ENCODE assay signal across 9 cellular contexts in the genomic region with DNA sequence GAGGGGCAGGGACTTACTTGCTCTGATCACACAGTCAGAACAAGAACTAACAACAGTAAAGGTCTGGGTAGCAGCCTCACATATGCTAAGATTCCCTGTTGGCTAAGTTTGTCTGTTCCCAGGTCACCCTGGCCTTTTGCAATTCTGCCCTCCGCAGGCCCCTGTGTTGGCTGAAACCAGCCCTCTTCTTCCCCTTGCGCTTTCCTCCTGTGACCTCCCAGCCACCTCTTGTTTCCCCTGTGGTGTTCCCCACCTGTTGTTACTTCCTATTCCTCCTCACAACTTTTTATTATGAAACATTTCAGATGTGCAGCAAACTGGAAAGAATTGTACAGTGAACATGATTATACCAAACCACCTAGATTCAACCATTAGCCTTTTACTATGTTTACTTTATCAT. TPM values are rescaled to one million over a fixed set of nuclear protein-coding genes. Genes with fewer than 3 reads are reported as not detected.
DNase-seq lines count a peak whose midpoint lies in the region; ATAC-seq, FAIRE-seq and TF ChIP-seq lines count a peak whose summit lies in the region.
"Had no signal": no experiment of that assay in that cellular context is flagged by ENCODE, and none has a peak within 500 bp of the region (broad histone marks: within the 10 kb centered on the region; RNA-seq: fewer than 3 reads in every experiment).

No MANE protein-coding gene starts in this region.

- no peaks in the 10 kb centered on the region for H3K27me3 Mint-ChIP-seq in naive B cell

- no peaks in the 10 kb centered on the region for H3K9me3 Mint-ChIP-seq in naive B cell

- DNase-seq in naive B cell = peak; percentile 43
- no peak for DNase-seq in HTR-8/SVneo (ENCODE audit: insufficient read length, low spot score)
- no peak for DNase-seq in activated CD4-positive, alpha-beta T cell treated with anti-CD3 and anti-CD28 coated beads for 1 hour
- DNase-seq: NCI-H146 had no signal

- peak overlapping the region; percentile 25 to 81 (median 68) for H3K4me3 Mint-ChIP-seq in naive B cell

- peak overlapping the region; percentile 13; the same call in 1 of the 2 replicates for H3K27ac ChIP-seq in VCaP

- peak overlapping the region in 5 of 6 donors; percentile 0 to 31 (median 4) for H3K27ac Mint-ChIP-seq in naive B cell

- no peaks in the 10 kb centered on the region for H3K36me3 Mint-ChIP-seq in naive B cell

- no peak for FAIRE-seq in HTR-8/SVneo (lab: Jason Lieb, UNC)

- no peak for TF ChIP-seq CTCF in VCaP (conservative IDR thresholded peaks at IDR 0.05)

- H3K4me1 Mint-ChIP-seq in naive B cell = peaks cover 77 to 97% (median 91%) of the 10 kb centered on the region in 3 donors

- ATAC-seq in GM19035 (IDR thresholded peaks at IDR 0.05; ENCODE audit: unreplicated experiment) = peak; percentile 46
- ATAC-seq in HG02938 (IDR thresholded peaks at IDR 0.05; ENCODE audit: unreplicated experiment) = peak; percentile 43
- ATAC-seq in naive B cell (ENCODE audit: low read depth in 2 of 2) = peak; percentile 70 to 79
- no peak for ATAC-seq in activated CD4-positive, CD25-positive, alpha-beta regulatory T cell treated with anti-CD3 and anti-CD28 coated beads, Interleukin-2, amount 50 U/mL, for 24 hours
- no peak for ATAC-seq in GM19023 (IDR thresholded peaks at IDR 0.05; ENCODE audit: unreplicated experiment)

RNA-seq across cellular contexts. Expression of a gene that starts 23.4 kb away (rescaled TPM):
- 1 to 10 TPM; 1.7 to 3.6 (median 2.8) TPM for polyA plus RNA-seq in naive B cell (ENCODE audit: low read depth in 6 of 6)

Comparison
In these comparisons a context has a peak if more than half of its experiments do, and no peak if none do; other contexts are left out.
1. ATAC-seq: peak in GM19035 (single experiment), HG02938 (single experiment) and naive B cell (2 of 2); none in activated CD4-positive, CD25-positive, alpha-beta regulatory T cell treated with anti-CD3 and anti-CD28 coated beads, Interleukin-2, amount 50 U/mL, for 24 hours (0 of 2) and GM19023 (single experiment).